Comparison of ENCODE assay signal across 8 cellular contexts in genomic region chr4:44678094-44679023, GRCh38. TPM values are rescaled to one million over a fixed set of nuclear protein-coding genes. Genes with fewer than 3 reads are reported as not detected.
A peak's percentile ranks its signal among the peaks of the same experiment; 100 is the strongest.
DNase-seq lines count a peak whose midpoint lies in the region; ATAC-seq and TF ChIP-seq lines count a peak whose summit lies in the region.

A gene with protein sequence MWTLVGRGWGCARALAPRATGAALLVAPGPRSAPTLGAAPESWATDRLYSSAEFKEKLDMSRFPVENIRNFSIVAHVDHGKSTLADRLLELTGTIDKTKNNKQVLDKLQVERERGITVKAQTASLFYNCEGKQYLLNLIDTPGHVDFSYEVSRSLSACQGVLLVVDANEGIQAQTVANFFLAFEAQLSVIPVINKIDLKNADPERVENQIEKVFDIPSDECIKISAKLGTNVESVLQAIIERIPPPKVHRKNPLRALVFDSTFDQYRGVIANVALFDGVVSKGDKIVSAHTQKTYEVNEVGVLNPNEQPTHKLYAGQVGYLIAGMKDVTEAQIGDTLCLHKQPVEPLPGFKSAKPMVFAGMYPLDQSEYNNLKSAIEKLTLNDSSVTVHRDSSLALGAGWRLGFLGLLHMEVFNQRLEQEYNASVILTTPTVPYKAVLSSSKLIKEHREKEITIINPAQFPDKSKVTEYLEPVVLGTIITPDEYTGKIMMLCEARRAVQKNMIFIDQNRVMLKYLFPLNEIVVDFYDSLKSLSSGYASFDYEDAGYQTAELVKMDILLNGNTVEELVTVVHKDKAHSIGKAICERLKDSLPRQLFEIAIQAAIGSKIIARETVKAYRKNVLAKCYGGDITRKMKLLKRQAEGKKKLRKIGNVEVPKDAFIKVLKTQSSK (plus strand): TSS chr4:44678420. CDS start chr4:44678623, 203 bp downstream.

- H3K27me3 Mint-ChIP-seq in activated B cell treated with CpG ODN at 0.5 μM for 24 hours (no peaks in the 10 kb centered on the region), immature natural killer cell (ENCODE audit: low read depth in 3 of 3) (peaks cover 3 to 7% (median 5%) of the 10 kb centered on the region in 3 donors)

- H3K9me3 Mint-ChIP-seq in activated B cell treated with CpG ODN at 0.5 μM for 24 hours (no peaks in the 10 kb centered on the region), immature natural killer cell (no peaks in the 10 kb centered on the region)

- POLR2A ChIA-PET in activated B cell treated with CpG ODN at 0.5 μM for 24 hours (lab: Charles Lee), result interaction anchor here (0.8 to 2.5 kb wide), 9 partner anchors 12 to 1071 kb away, joined by 3 to 43 read pairs (median 3); partner anchors contain the start of gene GNPDA2

- H3K27ac Mint-ChIP-seq in activated B cell treated with CpG ODN at 0.5 μM for 24 hours (peak within 1 kb of the TSS; percentile 97), immature natural killer cell (peak within 1 kb of the TSS; percentile 97 to 100 (median 99))

- DNase-seq in AG08395 (ENCODE audit: low spot score), result peak; percentile 91
- DNase-seq in NCI-H345 (lab: John Stamatoyannopoulos, UW), result peak; percentile 88
- DNase-seq in activated B cell treated with CpG ODN at 0.5 μM for 24 hours, result peak; percentile 84
- DNase-seq in caudate nucleus (lab: John Stamatoyannopoulos, UW), result peak; percentile 10 to 94 (median 84)
- peak; percentile 87 to 90 (median 88) for DNase-seq in immature natural killer cell
- DNase-seq in smooth muscle cell of the brain vasculature (ENCODE audit: low read depth, low spot score), result peak; percentile 82

- H3K4me1 Mint-ChIP-seq in activated B cell treated with CpG ODN at 0.5 μM for 24 hours (peaks cover 25% of the 10 kb centered on the region), immature natural killer cell (peaks cover 32 to 42% of the 10 kb centered on the region in 2 donors)

- no peak for TF ChIP-seq CTCF in activated B cell treated with CpG ODN at 0.5 μM for 24 hours (IDR thresholded peaks at IDR 0.05)

- peak within 1 kb of the TSS; percentile 97 for H3K4me3 Mint-ChIP-seq in activated B cell treated with CpG ODN at 0.5 μM for 24 hours
- peak within 1 kb of the TSS; percentile 98 to 99 (median 98) for H3K4me3 Mint-ChIP-seq in immature natural killer cell

- intact Hi-C loops in activated B cell treated with CpG ODN at 0.5 μM for 24 hours (cut with micrococcal nuclease), result loop anchor here (1.0 kb wide), 1 partner anchor 48 kb away; the partner anchor contains the start of gene GNPDA2

- CTCF ChIA-PET in activated B cell treated with CpG ODN at 0.5 μM for 24 hours (lab: Charles Lee), result interaction anchor here (0.8 kb wide), 2 partner anchors 13 to 48 kb away, joined by 3 read pairs; partner anchors contain the start of gene GNPDA2

- peak; percentile 95 for TF ChIP-seq POLR2A in GM18951 (IDR thresholded peaks at IDR 0.05; ENCODE audit: extremely low read depth, insufficient read depth, insufficient read length)

- H3K36me3 Mint-ChIP-seq in activated B cell treated with CpG ODN at 0.5 μM for 24 hours (ENCODE audit: low read depth), result peaks cover 24% of the 10 kb centered on the region
- H3K36me3 Mint-ChIP-seq in immature natural killer cell, result no peaks in the 10 kb centered on the region

- peak within 1 kb of the TSS; percentile 93 for H3K27ac ChIP-seq in caudate nucleus (ENCODE audit: low read depth, low read length)

- in situ Hi-C loops in GM18951 (cut with MboI; ENCODE audit: low sequenced_read_pairs, unreplicated experiment), result no loop called here

- peak; percentile 98 for ATAC-seq in HG03196 (IDR thresholded peaks at IDR 0.05; ENCODE audit: unreplicated experiment)
- peak; percentile 90 for ATAC-seq in activated B cell treated with CpG ODN at 0.5 μM for 24 hours (ENCODE audit: low read depth)

RNA-seq across cellular contexts. Expression of the gene that starts here (rescaled TPM):
- total RNA-seq in activated B cell treated with CpG ODN at 0.5 μM for 24 hours, result 21.5 and 26.0 TPM in 2 replicates
- 10 to 100 TPM in 2 of 3 donors, 1 to 10 TPM in 1; 9.3 to 16.1 (median 10.9) TPM for polyA plus RNA-seq in immature natural killer cell

Comparison
In these comparisons a context has a peak if more than half of its experiments do, and no peak if none do; other contexts are left out.
1. Peak in every context shown above with its lines: DNase-seq, ATAC-seq and H3K27ac ChIP-seq.